Comparison of ENCODE assay signal across 7 cellular contexts in the genomic region with DNA sequence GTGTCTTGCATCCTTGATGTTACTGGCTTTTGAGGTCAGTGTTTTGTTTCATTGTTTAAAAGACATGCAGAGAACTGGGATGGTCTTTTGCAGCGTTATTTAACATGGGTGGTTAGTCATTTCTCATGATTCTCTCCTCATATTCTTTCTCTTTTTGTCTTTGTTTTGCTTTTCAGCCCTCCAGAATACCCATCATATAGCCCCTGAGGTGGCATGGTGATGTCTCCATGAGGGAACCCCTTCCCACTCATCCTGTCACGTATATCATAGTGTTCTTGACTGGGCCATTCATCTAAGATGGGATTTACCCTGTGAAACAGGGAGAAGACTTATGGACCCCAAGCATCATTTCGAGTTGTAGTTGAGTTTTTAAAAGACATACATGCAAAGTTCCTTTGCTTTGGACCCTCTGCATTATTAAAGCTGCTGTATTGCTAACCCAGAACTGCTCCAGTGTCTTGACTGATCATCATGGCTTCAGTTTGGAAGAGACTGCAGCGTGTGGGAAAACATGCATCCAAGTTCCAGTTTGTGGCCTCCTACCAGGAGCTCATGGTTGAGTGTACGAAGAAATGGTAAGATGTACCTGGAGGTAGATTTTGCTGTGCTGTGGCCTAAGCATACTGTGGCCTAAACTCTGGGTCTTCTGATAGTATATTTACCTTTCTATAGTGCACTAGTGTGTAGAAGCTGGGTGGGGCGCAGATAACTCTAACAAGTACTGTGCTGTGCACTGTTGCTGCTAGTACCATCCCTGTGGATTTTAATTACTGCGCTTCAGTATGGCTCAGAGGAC. TPM values are rescaled to one million over a fixed set of nuclear protein-coding genes. Genes with fewer than 3 reads are reported as not detected.
DNase-seq lines count a peak whose midpoint lies in the region; ATAC-seq and TF ChIP-seq lines count a peak whose summit lies in the region.

No MANE protein-coding gene starts in this region.

- no peak for DNase-seq in GM23338 (ENCODE audit: low spot score)
- DNase-seq in Panc1 (ENCODE audit: low read depth, low spot score): no peak
- no peak for DNase-seq in fibroblast of lung (ENCODE audit: low read depth in 2 of 2)
- DNase-seq in gastrocnemius medialis: no peak

- H3F3A ChIP-seq in GM23338 (replicated peaks; ENCODE audit: low read depth): 0 out of 2 replicates have a peak, but pooled peaks cover 3% of the 10 kb centered on the region

- BruUV-seq in Panc1 (replicated peaks; lab: Mats Ljungman, UMichigan): no TSS peak

- peak overlapping the region; percentile 80 for H3K4me3 Mint-ChIP-seq in GM23338

- H3K36me3 Mint-ChIP-seq in GM23338 (ENCODE audit: low read depth): peaks cover 9% of the 10 kb centered on the region

- H2AFZ ChIP-seq in GM23338 (no peak overlapping the region; the same call in 1 of the 2 replicates), fibroblast of lung (ENCODE audit: low read length) (no peak overlapping the region)

- ATAC-seq in GM23338 (no peak), Panc1 (no peak), gastrocnemius medialis (no peak), GM19035 (IDR thresholded peaks at IDR 0.05; ENCODE audit: unreplicated experiment) (no peak), HG03469 (IDR thresholded peaks at IDR 0.05; ENCODE audit: unreplicated experiment) (no peak), HG03460 (IDR thresholded peaks at IDR 0.05; ENCODE audit: unreplicated experiment) (no peak)

- in situ Hi-C loops in Panc1 (cut with HindIII; ENCODE audit: low pct_unique_long_range_greater_than_20kb, low sequenced_read_pairs): no loop called here
- in situ Hi-C loops in gastrocnemius medialis (cut with MboI; ENCODE audit: low sequenced_read_pairs in 4 of 4): loop anchor here in 2 of 4 donors (25.0 kb wide), 1 partner anchor 820 kb away; the partner anchor contains the start of gene CCT4 (in 2 of the 2)

- H3K9me3 Mint-ChIP-seq in GM23338: no peaks in the 10 kb centered on the region

- H4K20me1 ChIP-seq in GM23338 (replicated peaks; ENCODE audit: insufficient read depth) (peaks cover 10% of the 10 kb centered on the region; the same call in 1 of the 2 replicates), fibroblast of lung (ENCODE audit: control insufficient read depth, extremely low read depth, insufficient read depth, low read length) (no peaks in the 10 kb centered on the region)

- peaks cover 6% of the 10 kb centered on the region for H3K27me3 Mint-ChIP-seq in GM23338 (ENCODE audit: insufficient read depth, low read depth, poor library complexity)

- H3K27ac ChIP-seq in GM23338 (ENCODE audit: low read depth) (no peak overlapping the region), Panc1 (ENCODE audit: low read length) (peak overlapping the region; percentile 87), fibroblast of lung (ENCODE audit: insufficient read depth, low read length) (peak overlapping the region; percentile 73), gastrocnemius medialis (peak overlapping the region in 3 of 4 donors; percentile 84 to 98 (median 97))

- H3K36me3 ChIP-seq in GM23338 (ENCODE audit: insufficient read depth) (no peaks in the 10 kb centered on the region; the same call in 1 of the 2 replicates), Panc1 (ENCODE audit: control insufficient read depth, insufficient read depth, low read length) (peaks cover 5% of the 10 kb centered on the region), fibroblast of lung (ENCODE audit: control insufficient read depth, insufficient read depth, low read length) (peaks cover 1% of the 10 kb centered on the region), gastrocnemius medialis (no peaks in the 10 kb centered on the region)

- H3K4me1 ChIP-seq in GM23338 (ENCODE audit: insufficient read depth): peaks cover 24% of the 10 kb centered on the region
- peaks cover 19% of the 10 kb centered on the region for H3K4me1 ChIP-seq in Panc1 (ENCODE audit: control insufficient read depth, insufficient read depth, low read length)
- H3K4me1 ChIP-seq in fibroblast of lung (ENCODE audit: control insufficient read depth, extremely low read depth, insufficient read depth, low read length): no peaks in the 10 kb centered on the region
- peaks cover 28 to 31% of the 10 kb centered on the region in 2 donors for H3K4me1 ChIP-seq in gastrocnemius medialis

- CTCF ChIA-PET in Panc1 (lab: Charles Lee): no interaction called here

- intact Hi-C loops in Panc1 (cut with micrococcal nuclease; ENCODE audit: unreplicated experiment): loop anchor here (5.0 kb wide), 1 partner anchor 250 kb away; no protein-coding TSS in a partner anchor
- intact Hi-C loops in gastrocnemius medialis (cut with DNase I; ENCODE audit: low total_unique reads): loop anchor here (5.0 to 10.0 kb wide), 4 partner anchors 70 to 942 kb away; partner anchors contain the start of gene CCT4

- H3K79me2 ChIP-seq in GM23338 (replicated peaks; ENCODE audit: insufficient read depth): peaks cover 54% of the 10 kb centered on the region
- H3K79me2 ChIP-seq in fibroblast of lung (ENCODE audit: control insufficient read depth, insufficient read depth, low read length): peaks cover 56% of the 10 kb centered on the region

- H3K27ac Mint-ChIP-seq in GM23338: no peak overlapping the region

- TF ChIP-seq POLR2A in gastrocnemius medialis (IDR thresholded peaks at IDR 0.05): no peak

- peaks cover 22% of the 10 kb centered on the region; the same call in 1 of the 2 replicates for H3K9me3 ChIP-seq in Panc1 (ENCODE audit: control insufficient read depth, insufficient read depth, low read depth, low read length)
- H3K9me3 ChIP-seq in fibroblast of lung (ENCODE audit: control insufficient read depth, insufficient read depth, low read depth, low read length): no peaks in the 10 kb centered on the region
- H3K9me3 ChIP-seq in gastrocnemius medialis: no peaks in the 10 kb centered on the region

- H3K4me2 ChIP-seq in GM23338 (peak overlapping the region; percentile 89), fibroblast of lung (ENCODE audit: extremely low read depth, insufficient read depth, low read length) (peak overlapping the region; percentile 67)

- peaks cover 30% of the 10 kb centered on the region for H3K4me1 Mint-ChIP-seq in GM23338

- peak overlapping the region; percentile 91 for H3K4me3 ChIP-seq in GM23338
- peak overlapping the region; percentile 71 to 82 for H3K4me3 ChIP-seq in Panc1 (ENCODE audit: low read depth in 2 of 2, low read length in 2 of 2)
- peak overlapping the region; percentile 72 to 84 (median 81) for H3K4me3 ChIP-seq in fibroblast of lung (replicated peaks in 1 of 4; ENCODE audit: control extremely low read depth in 1 of 4, insufficient read depth in 1 of 4, low read depth in 3 of 4, low read length in 4 of 4)
- H3K4me3 ChIP-seq in gastrocnemius medialis: peak overlapping the region; percentile 82 to 100 (median 91)

- no peaks in the 10 kb centered on the region for H3K27me3 ChIP-seq in GM23338 (ENCODE audit: insufficient read depth)
- H3K27me3 ChIP-seq in Panc1 (ENCODE audit: control insufficient read depth, insufficient read depth, low read length): no peaks in the 10 kb centered on the region
- H3K27me3 ChIP-seq in fibroblast of lung (ENCODE audit: control insufficient read depth, insufficient read depth, low read length): no peaks in the 10 kb centered on the region
- H3K27me3 ChIP-seq in gastrocnemius medialis: no peaks in the 10 kb centered on the region

- H3K9me2 ChIP-seq in GM23338 (ENCODE audit: insufficient read depth): no peaks in the 10 kb centered on the region

- POLR2A ChIA-PET in Panc1 (lab: Charles Lee): interaction anchor here (0.6 kb wide), 1 partner anchor 100 kb away, joined by 4 read pairs; no protein-coding TSS in a partner anchor

- peak overlapping the region; percentile 60 for H3K9ac ChIP-seq in fibroblast of lung (ENCODE audit: insufficient read depth, low read length)

- TF ChIP-seq CTCF in GM23338 (conservative IDR thresholded peaks at IDR 0.05; ENCODE audit: low read depth in 2 of 2) (no peak), Panc1 (IDR thresholded peaks at IDR 0.05) (no peak), fibroblast of lung (conservative IDR thresholded peaks at IDR 0.05 in 1 of 2, IDR thresholded peaks at IDR 0.05 in 1 of 2; ENCODE audit: low read depth in 1 of 2, low read length in 2 of 2) (no peak), gastrocnemius medialis (IDR thresholded peaks at IDR 0.05 in 4 of 5, conservative IDR thresholded peaks at IDR 0.05 in 1 of 5) (no peak)

TF ChIP-seq in GM23338, 12 proteins besides CTCF, POLR2A, EP300 and RAD21 (continues in another document):
- no peak for TF ChIP-seq CREB1 (CRISPR knock-in tag; IDR thresholded peaks at IDR 0.05; ENCODE audit: low read depth)
- no peak for TF ChIP-seq ETS1 (IDR thresholded peaks at IDR 0.05)
- TF ChIP-seq EZH2 (IDR thresholded peaks at IDR 0.05; ENCODE audit: low read depth, unreplicated experiment): no peak
- no peak for TF ChIP-seq NANOG (IDR thresholded peaks at IDR 0.05; ENCODE audit: borderline replicate concordance)
- no peak for TF ChIP-seq EZH2phosphoT487 (IDR thresholded peaks at IDR 0.05; ENCODE audit: unreplicated experiment)
- TF ChIP-seq ZNF331 (CRISPR knock-in tag; IDR thresholded peaks at IDR 0.05; ENCODE audit: low read depth): no peak

RNA-seq across cellular contexts. Expression of gene EHBP1, which starts 1.4 kb away (rescaled TPM):
- 47.0 and 47.9 TPM in 2 replicates for total RNA-seq in GM23338 (2014; rRNA removed; shearing (Covaris generic))
- 19.1 and 27.2 TPM in 2 replicates for polyA plus RNA-seq in GM23338 (2016; fragmentation: Nextera tagmentation; extraction: Ambion mirVana)
- total RNA-seq in Panc1 (2021; ENCODE audit: unreplicated experiment): 46.1 TPM
- polyA plus RNA-seq in Panc1 (2012; ENCODE audit: insufficient read length): 24.6 TPM
- total RNA-seq in fibroblast of lung: 126 and 129 TPM in 2 replicates
- polyA plus RNA-seq in fibroblast of lung: 144 and 191 TPM in 2 replicates
- polyA plus RNA-seq in fibroblast of lung (2012): 88.9 and 108 TPM in 2 replicates
- polyA minus RNA-seq in fibroblast of lung (ENCODE audit: low replicate concordance): 31.2 and 42.8 TPM in 2 replicates
- 10 to 100 TPM; 11.1 to 19.0 (median 15.4) TPM for total RNA-seq in gastrocnemius medialis
